ENCODE assay signal across 8 cellular contexts in genomic region chr19:48954595-48955307, GRCh38. TPM values are rescaled to one million over a fixed set of nuclear protein-coding genes. Genes with fewer than 3 reads are reported as not detected.
DNase-seq lines count a peak whose midpoint lies in the region; ATAC-seq lines count a peak whose summit lies in the region.

Gene BAX (plus strand): TSS chr19:48954875. CDS start chr19:48954929, 54 bp downstream.

- H3K4me1 ChIP-seq in mononuclear cell (ENCODE audit: insufficient read depth, low read length): peaks cover 38% of the 10 kb centered on the region

- peak within 1 kb of the TSS; percentile 96 for H3K4me3 ChIP-seq in mononuclear cell (ENCODE audit: low read length)

- ATAC-seq in GM21515 (IDR thresholded peaks at IDR 0.05; ENCODE audit: unreplicated experiment): peak; percentile 59

- DNase-seq in DMS 273 (lab: John Stamatoyannopoulos, UW; ENCODE audit: unreplicated experiment) (peak; percentile 99), HuH-7.5 (ENCODE audit: low spot score) (peak; percentile 97), OCI-M1 (lab: John Stamatoyannopoulos, UW) (peak; percentile 99), activated T-cell treated with anti-CD3 and anti-CD28 coated beads for 24 hours (ENCODE audit: low read depth) (peak; percentile 95), epidermal melanocyte (ENCODE audit: insufficient read length, low spot score) (peak; percentile 97)
- peak; percentile 95 to 97 for DNase-seq in stimulated activated CD8-positive, alpha-beta memory T cell treated with anti-CD3 and anti-CD28 coated beads, Interleukin-2, amount 100 ng/mL, for 48 hours (ENCODE audit: low read depth in 2 of 2)

- H3K9me3 ChIP-seq in mononuclear cell (ENCODE audit: low read depth, low read length): no peaks in the 10 kb centered on the region

- no peaks in the 10 kb centered on the region for H3K27me3 ChIP-seq in mononuclear cell (ENCODE audit: insufficient read depth, low read length)

RNA-seq across cellular contexts. Expression of gene BAX, which starts in this region (rescaled TPM):
- 26.6 TPM for total RNA-seq in mononuclear cell

Comparison
In these comparisons a context has a peak if more than half of its experiments do, and no peak if none do; other contexts are left out.
1. Peak in every context shown above with its lines: DNase-seq, ATAC-seq and H3K4me3 ChIP-seq.